In genomic region chr20:32893878-32894483, GRCh38 we compare ENCODE assay signal across 1 cellular context.
TF ChIP-seq lines count a peak whose summit lies in the region.

No MANE protein-coding gene starts in this region.

TF ChIP-seq in HepG2, 621 proteins besides CTCF, POLR2A, EP300 and RAD21 (continued from another document and continues in another):
- TF ChIP-seq, protein P1, sequence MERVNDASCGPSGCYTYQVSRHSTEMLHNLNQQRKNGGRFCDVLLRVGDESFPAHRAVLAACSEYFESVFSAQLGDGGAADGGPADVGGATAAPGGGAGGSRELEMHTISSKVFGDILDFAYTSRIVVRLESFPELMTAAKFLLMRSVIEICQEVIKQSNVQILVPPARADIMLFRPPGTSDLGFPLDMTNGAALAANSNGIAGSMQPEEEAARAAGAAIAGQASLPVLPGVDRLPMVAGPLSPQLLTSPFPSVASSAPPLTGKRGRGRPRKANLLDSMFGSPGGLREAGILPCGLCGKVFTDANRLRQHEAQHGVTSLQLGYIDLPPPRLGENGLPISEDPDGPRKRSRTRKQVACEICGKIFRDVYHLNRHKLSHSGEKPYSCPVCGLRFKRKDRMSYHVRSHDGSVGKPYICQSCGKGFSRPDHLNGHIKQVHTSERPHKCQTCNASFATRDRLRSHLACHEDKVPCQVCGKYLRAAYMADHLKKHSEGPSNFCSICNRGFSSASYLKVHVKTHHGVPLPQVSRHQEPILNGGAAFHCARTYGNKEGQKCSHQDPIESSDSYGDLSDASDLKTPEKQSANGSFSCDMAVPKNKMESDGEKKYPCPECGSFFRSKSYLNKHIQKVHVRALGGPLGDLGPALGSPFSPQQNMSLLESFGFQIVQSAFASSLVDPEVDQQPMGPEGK (CRISPR knock-in tag; IDR thresholded peaks at IDR 0.05): 0 out of 2 replicates have a peak, but pooled peaks have one; percentile 28
- 0 out of 2 replicates have a peak, but pooled peaks have one; percentile 23 for TF ChIP-seq ZNF350 (CRISPR knock-in tag; IDR thresholded peaks at IDR 0.05; ENCODE audit: borderline replicate concordance, low read depth)
- TF ChIP-seq BCL3 (CRISPR knock-in tag; IDR thresholded peaks at IDR 0.05): no peak
- TF ChIP-seq ZBTB49 (CRISPR knock-in tag; IDR thresholded peaks at IDR 0.05; ENCODE audit: borderline replicate concordance): no peak
- 0 out of 2 replicates have a peak, but pooled peaks have one; percentile 46 for TF ChIP-seq YEATS2 (CRISPR knock-in tag; IDR thresholded peaks at IDR 0.05; ENCODE audit: borderline replicate concordance)
- peak; percentile 15; the same call in 1 of the 2 replicates for TF ChIP-seq GABPB1 (CRISPR knock-in tag; IDR thresholded peaks at IDR 0.05)
- TF ChIP-seq SMC3 (IDR thresholded peaks at IDR 0.05; ENCODE audit: low read length): peak; percentile 54; the same call in 1 of the 2 replicates
- TF ChIP-seq ZNF136 (CRISPR knock-in tag; IDR thresholded peaks at IDR 0.05; ENCODE audit: low read depth): no peak
- TF ChIP-seq ZNF572 (CRISPR knock-in tag; IDR thresholded peaks at IDR 0.05): peak; percentile 31; the same call in 1 of the 2 replicates
- TF ChIP-seq AGO1 (IDR thresholded peaks at IDR 0.05; ENCODE audit: low read depth, low read length, poor library complexity, severe bottlenecking): peak; percentile 45
- no peak for TF ChIP-seq AGO2 (optimal IDR thresholded peaks at IDR 0.05; ENCODE audit: low read depth, low read length)
- peak; percentile 62; the same call in 1 of the 2 replicates for TF ChIP-seq KDM2A (CRISPR knock-in tag; IDR thresholded peaks at IDR 0.05; ENCODE audit: borderline replicate concordance, low read depth)
- peak; percentile 65 for TF ChIP-seq TEAD3 (CRISPR knock-in tag; optimal IDR thresholded peaks at IDR 0.05; ENCODE audit: borderline replicate concordance)
- TF ChIP-seq ZNF598 (CRISPR knock-in tag; IDR thresholded peaks at IDR 0.05; ENCODE audit: borderline replicate concordance): peak; percentile 38; the same call in 1 of the 2 replicates
- no peak for TF ChIP-seq NFE2L1 (CRISPR knock-in tag; IDR thresholded peaks at IDR 0.05; ENCODE audit: borderline replicate concordance)
- TF ChIP-seq CCAR2 (optimal IDR thresholded peaks at IDR 0.05; ENCODE audit: low read depth, low read length): no peak
- 0 out of 2 replicates have a peak, but pooled peaks have one; percentile 53 for TF ChIP-seq NPAS2 (CRISPR knock-in tag; IDR thresholded peaks at IDR 0.05; ENCODE audit: borderline replicate concordance)
- TF ChIP-seq ETV6 (CRISPR knock-in tag; conservative IDR thresholded peaks at IDR 0.05): 0 out of 2 replicates have a peak, but pooled peaks have one; percentile 28
- TF ChIP-seq, protein P2, sequence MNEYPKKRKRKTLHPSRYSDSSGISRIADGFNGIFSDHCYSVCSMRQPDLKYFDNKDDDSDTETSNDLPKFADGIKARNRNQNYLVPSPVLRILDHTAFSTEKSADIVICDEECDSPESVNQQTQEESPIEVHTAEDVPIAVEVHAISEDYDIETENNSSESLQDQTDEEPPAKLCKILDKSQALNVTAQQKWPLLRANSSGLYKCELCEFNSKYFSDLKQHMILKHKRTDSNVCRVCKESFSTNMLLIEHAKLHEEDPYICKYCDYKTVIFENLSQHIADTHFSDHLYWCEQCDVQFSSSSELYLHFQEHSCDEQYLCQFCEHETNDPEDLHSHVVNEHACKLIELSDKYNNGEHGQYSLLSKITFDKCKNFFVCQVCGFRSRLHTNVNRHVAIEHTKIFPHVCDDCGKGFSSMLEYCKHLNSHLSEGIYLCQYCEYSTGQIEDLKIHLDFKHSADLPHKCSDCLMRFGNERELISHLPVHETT (CRISPR knock-in tag; conservative IDR thresholded peaks at IDR 0.05): no peak
- 0 out of 2 replicates have a peak, but pooled peaks have one; percentile 36 for TF ChIP-seq ELF3 (CRISPR knock-in tag; IDR thresholded peaks at IDR 0.05)
- TF ChIP-seq, protein P3, sequence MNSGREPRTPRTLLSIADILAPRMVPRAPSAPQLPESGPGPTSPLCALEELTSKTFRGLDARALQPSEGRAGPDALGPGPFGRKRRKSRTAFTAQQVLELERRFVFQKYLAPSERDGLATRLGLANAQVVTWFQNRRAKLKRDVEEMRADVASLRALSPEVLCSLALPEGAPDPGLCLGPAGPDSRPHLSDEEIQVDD (CRISPR knock-in tag; IDR thresholded peaks at IDR 0.05; ENCODE audit: borderline replicate concordance): no peak
- TF ChIP-seq ZFP1 (CRISPR knock-in tag; IDR thresholded peaks at IDR 0.05): no peak
- TF ChIP-seq, protein P4, sequence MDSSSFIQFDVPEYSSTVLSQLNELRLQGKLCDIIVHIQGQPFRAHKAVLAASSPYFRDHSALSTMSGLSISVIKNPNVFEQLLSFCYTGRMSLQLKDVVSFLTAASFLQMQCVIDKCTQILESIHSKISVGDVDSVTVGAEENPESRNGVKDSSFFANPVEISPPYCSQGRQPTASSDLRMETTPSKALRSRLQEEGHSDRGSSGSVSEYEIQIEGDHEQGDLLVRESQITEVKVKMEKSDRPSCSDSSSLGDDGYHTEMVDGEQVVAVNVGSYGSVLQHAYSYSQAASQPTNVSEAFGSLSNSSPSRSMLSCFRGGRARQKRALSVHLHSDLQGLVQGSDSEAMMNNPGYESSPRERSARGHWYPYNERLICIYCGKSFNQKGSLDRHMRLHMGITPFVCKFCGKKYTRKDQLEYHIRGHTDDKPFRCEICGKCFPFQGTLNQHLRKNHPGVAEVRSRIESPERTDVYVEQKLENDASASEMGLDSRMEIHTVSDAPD (CRISPR knock-in tag; IDR thresholded peaks at IDR 0.05): 0 out of 2 replicates have a peak, but pooled peaks have one; percentile 36
- TF ChIP-seq ZNF253 (CRISPR knock-in tag; IDR thresholded peaks at IDR 0.05; ENCODE audit: borderline replicate concordance): no peak
- peak; percentile 40; the same call in 1 of the 2 replicates for TF ChIP-seq RFX5 (IDR thresholded peaks at IDR 0.05; ENCODE audit: low read depth, low read length)
- no peak for TF ChIP-seq MBD4 (IDR thresholded peaks at IDR 0.05; ENCODE audit: borderline replicate concordance, low read length)
- TF ChIP-seq ZFP41 (CRISPR knock-in tag; IDR thresholded peaks at IDR 0.05; ENCODE audit: borderline replicate concordance): no peak
- no peak for TF ChIP-seq ZBTB21 (CRISPR knock-in tag; IDR thresholded peaks at IDR 0.05)
- peak; percentile 75 for TF ChIP-seq IKZF4 (CRISPR knock-in tag; IDR thresholded peaks at IDR 0.05; ENCODE audit: borderline replicate concordance, low read depth, not compliant biosample characterization)
- TF ChIP-seq, protein P5, sequence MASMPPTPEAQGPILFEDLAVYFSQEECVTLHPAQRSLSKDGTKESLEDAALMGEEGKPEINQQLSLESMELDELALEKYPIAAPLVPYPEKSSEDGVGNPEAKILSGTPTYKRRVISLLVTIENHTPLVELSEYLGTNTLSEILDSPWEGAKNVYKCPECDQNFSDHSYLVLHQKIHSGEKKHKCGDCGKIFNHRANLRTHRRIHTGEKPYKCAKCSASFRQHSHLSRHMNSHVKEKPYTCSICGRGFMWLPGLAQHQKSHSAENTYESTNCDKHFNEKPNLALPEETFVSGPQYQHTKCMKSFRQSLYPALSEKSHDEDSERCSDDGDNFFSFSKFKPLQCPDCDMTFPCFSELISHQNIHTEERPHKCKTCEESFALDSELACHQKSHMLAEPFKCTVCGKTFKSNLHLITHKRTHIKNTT (CRISPR knock-in tag; IDR thresholded peaks at IDR 0.05): no peak
- TF ChIP-seq ZNF567 (CRISPR knock-in tag; IDR thresholded peaks at IDR 0.05; ENCODE audit: borderline replicate concordance): no peak
- 0 out of 2 replicates have a peak, but pooled peaks have one; percentile 15 for TF ChIP-seq HNRNPL (IDR thresholded peaks at IDR 0.05; ENCODE audit: low read depth, low read length)
- TF ChIP-seq, protein P6, sequence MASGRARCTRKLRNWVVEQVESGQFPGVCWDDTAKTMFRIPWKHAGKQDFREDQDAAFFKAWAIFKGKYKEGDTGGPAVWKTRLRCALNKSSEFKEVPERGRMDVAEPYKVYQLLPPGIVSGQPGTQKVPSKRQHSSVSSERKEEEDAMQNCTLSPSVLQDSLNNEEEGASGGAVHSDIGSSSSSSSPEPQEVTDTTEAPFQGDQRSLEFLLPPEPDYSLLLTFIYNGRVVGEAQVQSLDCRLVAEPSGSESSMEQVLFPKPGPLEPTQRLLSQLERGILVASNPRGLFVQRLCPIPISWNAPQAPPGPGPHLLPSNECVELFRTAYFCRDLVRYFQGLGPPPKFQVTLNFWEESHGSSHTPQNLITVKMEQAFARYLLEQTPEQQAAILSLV (CRISPR knock-in tag; IDR thresholded peaks at IDR 0.05; ENCODE audit: borderline replicate concordance): 0 out of 2 replicates have a peak, but pooled peaks have one; percentile 41
- no peak for TF ChIP-seq BATF2 (CRISPR knock-in tag; IDR thresholded peaks at IDR 0.05)
- no peak for TF ChIP-seq ZNF773 (CRISPR knock-in tag; IDR thresholded peaks at IDR 0.05; ENCODE audit: borderline replicate concordance)
- TF ChIP-seq GMEB2 (CRISPR knock-in tag; IDR thresholded peaks at IDR 0.05; ENCODE audit: low read depth): no peak
- TF ChIP-seq GLI4 (CRISPR knock-in tag; IDR thresholded peaks at IDR 0.05; ENCODE audit: borderline replicate concordance): no peak
- no peak for TF ChIP-seq NFATC3 (CRISPR knock-in tag; IDR thresholded peaks at IDR 0.05)
- TF ChIP-seq ZNF362 (CRISPR knock-in tag; IDR thresholded peaks at IDR 0.05; ENCODE audit: borderline replicate concordance): no peak
- no peak for TF ChIP-seq SMARCC2 (IDR thresholded peaks at IDR 0.05)
- TF ChIP-seq ZNF615 (CRISPR knock-in tag; IDR thresholded peaks at IDR 0.05; ENCODE audit: borderline replicate concordance): no peak
- no peak for TF ChIP-seq JUNB (CRISPR knock-in tag; IDR thresholded peaks at IDR 0.05; ENCODE audit: borderline replicate concordance)
- TF ChIP-seq RXRA (CRISPR knock-in tag; IDR thresholded peaks at IDR 0.05): 0 out of 2 replicates have a peak, but pooled peaks have one; percentile 44
- no peak for TF ChIP-seq TCF12 (IDR thresholded peaks at IDR 0.05)
- TF ChIP-seq TCF12 (CRISPR knock-in tag; IDR thresholded peaks at IDR 0.05): no peak
- no peak for TF ChIP-seq ZNF24 (IDR thresholded peaks at IDR 0.05)
- 0 out of 2 replicates have a peak, but pooled peaks have one; percentile 14 for TF ChIP-seq HOXA3 (CRISPR knock-in tag; IDR thresholded peaks at IDR 0.05)
- no peak for TF ChIP-seq ATF1 (CRISPR knock-in tag; IDR thresholded peaks at IDR 0.05)
- no peak for TF ChIP-seq TEAD2 (CRISPR knock-in tag; IDR thresholded peaks at IDR 0.05)
- peak; percentile 85 for TF ChIP-seq XRCC5 (optimal IDR thresholded peaks at IDR 0.05; ENCODE audit: low read length)
